ENCODE assay signal across 9 cellular contexts in the genomic region with DNA sequence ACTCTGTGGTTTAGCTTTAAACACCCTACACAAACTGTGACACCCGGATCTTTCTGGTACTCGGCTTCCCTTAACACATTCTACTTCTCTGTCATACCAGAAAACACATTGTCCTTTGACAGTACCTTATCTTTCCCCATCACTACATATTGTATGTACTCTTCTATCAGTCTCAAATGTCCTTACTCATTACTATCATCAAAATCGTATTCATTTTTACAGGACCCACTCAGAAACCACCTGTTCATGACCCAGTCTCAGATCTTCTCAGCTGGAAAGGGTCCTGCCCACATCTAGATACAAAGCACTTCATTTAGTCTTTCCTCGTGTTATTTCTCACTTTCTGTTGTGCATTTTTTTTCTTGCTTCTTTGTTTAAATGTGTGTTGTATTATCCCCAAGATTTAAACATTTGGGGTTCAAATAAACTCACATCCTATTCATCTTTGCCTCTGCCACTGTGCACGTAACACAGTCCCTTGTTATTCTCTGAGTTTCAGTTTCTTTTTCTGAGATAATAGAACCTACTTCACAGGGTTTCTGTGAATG. TPM values are rescaled to one million over a fixed set of nuclear protein-coding genes. Genes with fewer than 3 reads are reported as not detected.
A peak's percentile ranks its signal among the peaks of the same experiment; 100 is the strongest.
DNase-seq lines count a peak whose midpoint lies in the region; ATAC-seq lines count a peak whose summit lies in the region.
"Had no signal": no experiment of that assay in that cellular context is flagged by ENCODE, and none has a peak within 500 bp of the region (broad histone marks: within the 10 kb centered on the region; RNA-seq: fewer than 3 reads in every experiment).

No MANE protein-coding gene starts in this region.

- H3K27me3 Mint-ChIP-seq in naive thymus-derived CD4-positive, alpha-beta T cell = peaks cover 0 to 10% (median 0%) of the 10 kb centered on the region in 5 donors

- peak overlapping the region; percentile 59 for H3K4me3 ChIP-seq in naive thymus-derived CD4-positive, alpha-beta T cell (ENCODE audit: low read length)

- no peaks in the 10 kb centered on the region for H3K27me3 ChIP-seq in naive thymus-derived CD4-positive, alpha-beta T cell (ENCODE audit: control insufficient read depth in 2 of 2, insufficient read depth in 2 of 2, low read length in 2 of 2)

- H3K36me3 Mint-ChIP-seq in naive thymus-derived CD4-positive, alpha-beta T cell = peaks cover 0 to 1% (median 0%) of the 10 kb centered on the region in 5 donors

- no peaks in the 10 kb centered on the region for H3K9me3 ChIP-seq in naive thymus-derived CD4-positive, alpha-beta T cell (ENCODE audit: control insufficient read depth in 2 of 3, low read length in 3 of 3)

- peaks cover 0 to 1% (median 0%) of the 10 kb centered on the region in 11 donors for H3K9me3 Mint-ChIP-seq in naive thymus-derived CD4-positive, alpha-beta T cell

- ATAC-seq in GM18517 (IDR thresholded peaks at IDR 0.05; ENCODE audit: unreplicated experiment) (peak; percentile 73), GM21717 (IDR thresholded peaks at IDR 0.05; ENCODE audit: unreplicated experiment) (peak; percentile 74)
- ATAC-seq in naive thymus-derived CD4-positive, alpha-beta T cell = peak; percentile 76

- CTCF ChIA-PET in naive thymus-derived CD4-positive, alpha-beta T cell (lab: Charles Lee) = interaction anchor here (0.7 to 9.6 kb wide), 11 partner anchors 13 to 185 kb away, joined by 3 to 197 read pairs (median 6); no protein-coding TSS in a partner anchor

- POLR2A ChIA-PET in naive thymus-derived CD4-positive, alpha-beta T cell (lab: Charles Lee) = interaction anchor here (0.7 to 7.7 kb wide), 9 partner anchors 10 to 80 kb away, joined by 3 to 75 read pairs (median 7); no protein-coding TSS in a partner anchor

- peak overlapping the region; percentile 94 to 99 (median 96) for H3K27ac Mint-ChIP-seq in naive thymus-derived CD4-positive, alpha-beta T cell

- peak; percentile 20 for DNase-seq in NAMALWA (ENCODE audit: low spot score)
- peak in 6 of 9 donors; percentile 40 to 63 (median 48) for DNase-seq in naive thymus-derived CD4-positive, alpha-beta T cell
- no peak for DNase-seq in activated effector memory CD4-positive, alpha-beta T cell treated with Interleukin-2 at 50 U/mL for 16 hours
- no peak for DNase-seq in NCI-H146 (lab: John Stamatoyannopoulos, UW)
- DNase-seq in stimulated activated CD4-positive, alpha-beta T cell treated with anti-CD3 and anti-CD28 coated beads, Interleukin-15, amount 100 ng/mL, for 24 hours = no peak
- DNase-seq in activated CD4-positive, alpha-beta T cell treated with anti-CD3 and anti-CD28 coated beads, Interleukin-2, amount 50 U/mL, for 1 hour = no peak
- DNase-seq: foreskin melanocyte had no signal

- peak overlapping the region; percentile 85 for H3K27ac ChIP-seq in naive thymus-derived CD4-positive, alpha-beta T cell (ENCODE audit: low read depth, low read length)

- H3K4me1 ChIP-seq in naive thymus-derived CD4-positive, alpha-beta T cell (ENCODE audit: control insufficient read depth in 2 of 2, insufficient read depth in 2 of 2, low read length in 2 of 2) = peaks cover 21 to 25% of the 10 kb centered on the region in 2 donors

- peaks cover 39 to 51% (median 44%) of the 10 kb centered on the region in 7 donors for H3K4me1 Mint-ChIP-seq in naive thymus-derived CD4-positive, alpha-beta T cell

- H3K4me3 Mint-ChIP-seq in naive thymus-derived CD4-positive, alpha-beta T cell = peak overlapping the region; percentile 74 to 93 (median 88)

- intact Hi-C loops in naive thymus-derived CD4-positive, alpha-beta T cell (cut with micrococcal nuclease) = loop anchor here (1.0 to 10.0 kb wide), 9 partner anchors 10 to 362 kb away; a partner anchor contains a TSS

- H3K36me3 ChIP-seq in naive thymus-derived CD4-positive, alpha-beta T cell (ENCODE audit: control insufficient read depth in 2 of 3, insufficient read depth in 3 of 3, low read length in 3 of 3) = no peaks in the 10 kb centered on the region

RNA-seq across cellular contexts. Expression of a gene that starts 27.7 kb away (rescaled TPM):
- 1 to 10 TPM in 1 of 5 experiments, under 1 TPM in 3, not detected in 1; 0.02 to 3.4 (median 0.39) TPM for total RNA-seq in naive thymus-derived CD4-positive, alpha-beta T cell
- not detected for polyA plus RNA-seq in naive thymus-derived CD4-positive, alpha-beta T cell

Comparison
In these comparisons a context has a peak if more than half of its experiments do, and no peak if none do; other contexts are left out.
1. DNase-seq: peak in NAMALWA (single experiment) and naive thymus-derived CD4-positive, alpha-beta T cell (6 of 9); none in activated effector memory CD4-positive, alpha-beta T cell treated with Interleukin-2 at 50 U/mL for 16 hours (single experiment), NCI-H146 (single experiment), stimulated activated CD4-positive, alpha-beta T cell treated with anti-CD3 and anti-CD28 coated beads, Interleukin-15, amount 100 ng/mL, for 24 hours (single experiment) and activated CD4-positive, alpha-beta T cell treated with anti-CD3 and anti-CD28 coated beads, Interleukin-2, amount 50 U/mL, for 1 hour (single experiment).
2. Peak in every context shown above with its lines, with median percentiles within 50 percentile points of each other: ATAC-seq.